Comparison of ENCODE assay signal across 1 cellular context in the genomic region with DNA sequence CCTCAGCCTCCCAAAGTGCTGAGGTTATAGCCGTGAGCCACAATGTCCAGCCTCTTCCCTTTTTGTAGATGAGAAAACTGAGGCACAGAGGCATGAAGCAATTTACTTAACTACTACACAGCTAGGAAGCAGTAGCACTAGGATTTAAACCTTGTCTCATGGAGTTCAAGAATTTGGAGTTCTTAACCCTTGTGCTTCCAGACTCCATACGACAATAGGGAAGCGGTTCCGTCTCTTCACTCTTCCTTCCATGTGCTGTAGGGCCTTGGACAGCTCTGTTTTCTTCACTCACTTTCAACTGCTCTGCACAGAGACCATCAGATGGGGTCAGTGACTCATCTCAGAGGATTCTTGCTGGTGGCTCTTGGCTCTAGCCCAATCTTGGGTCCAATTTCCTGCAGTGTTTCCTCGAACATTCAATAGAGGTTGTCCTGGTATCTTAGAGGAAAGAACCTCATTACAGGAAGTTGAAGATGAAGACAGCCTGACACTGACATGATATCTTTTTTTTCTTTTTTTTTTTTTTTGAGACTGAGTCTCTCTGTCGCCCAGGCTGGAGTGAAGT.
TF ChIP-seq lines count a peak whose summit lies in the region.

No MANE protein-coding gene starts in this region.

TF ChIP-seq in H1, 55 proteins besides CTCF, POLR2A, EP300 and RAD21:
- no peak for TF ChIP-seq JUND (IDR thresholded peaks at IDR 0.05; ENCODE audit: low read length)
- TF ChIP-seq TCF12 (IDR thresholded peaks at IDR 0.05; ENCODE audit: low read depth, low read length), result no peak
- TF ChIP-seq KDM4A (IDR thresholded peaks at IDR 0.05; ENCODE audit: low read depth, low read length, severe bottlenecking), result no peak
- TF ChIP-seq NANOG (IDR thresholded peaks at IDR 0.05; ENCODE audit: insufficient read depth, low read depth, low read length, poor library complexity, severe bottlenecking), result no peak
- no peak for TF ChIP-seq SP4 (IDR thresholded peaks at IDR 0.05; ENCODE audit: low read length)
- no peak for TF ChIP-seq ZNF274 (IDR thresholded peaks at IDR 0.05; ENCODE audit: borderline replicate concordance, extremely low read depth, low read length)
- no peak for TF ChIP-seq NRF1 (IDR thresholded peaks at IDR 0.05; ENCODE audit: low read depth, low read length)
- no peak for TF ChIP-seq CREB1 (IDR thresholded peaks at IDR 0.05)
- no peak for TF ChIP-seq TEAD4 (IDR thresholded peaks at IDR 0.05; ENCODE audit: low read depth, low read length)
- TF ChIP-seq TBP (IDR thresholded peaks at IDR 0.05; ENCODE audit: low read depth, low read length), result no peak
- no peak for TF ChIP-seq GTF2F1 (IDR thresholded peaks at IDR 0.05; ENCODE audit: borderline replicate concordance, low read depth, low read length)
- TF ChIP-seq CHD1 (IDR thresholded peaks at IDR 0.05; ENCODE audit: low read depth, low read length), result no peak
- TF ChIP-seq RNF2 (IDR thresholded peaks at IDR 0.05; ENCODE audit: borderline replicate concordance, low read depth, low read length, missing control alignments, poor library complexity, severe bottlenecking), result no peak
- TF ChIP-seq, protein P1, sequence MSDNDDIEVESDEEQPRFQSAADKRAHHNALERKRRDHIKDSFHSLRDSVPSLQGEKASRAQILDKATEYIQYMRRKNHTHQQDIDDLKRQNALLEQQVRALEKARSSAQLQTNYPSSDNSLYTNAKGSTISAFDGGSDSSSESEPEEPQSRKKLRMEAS (IDR thresholded peaks at IDR 0.05), result no peak
- TF ChIP-seq CHD2 (IDR thresholded peaks at IDR 0.05; ENCODE audit: low read length), result no peak
- TF ChIP-seq, protein P2, sequence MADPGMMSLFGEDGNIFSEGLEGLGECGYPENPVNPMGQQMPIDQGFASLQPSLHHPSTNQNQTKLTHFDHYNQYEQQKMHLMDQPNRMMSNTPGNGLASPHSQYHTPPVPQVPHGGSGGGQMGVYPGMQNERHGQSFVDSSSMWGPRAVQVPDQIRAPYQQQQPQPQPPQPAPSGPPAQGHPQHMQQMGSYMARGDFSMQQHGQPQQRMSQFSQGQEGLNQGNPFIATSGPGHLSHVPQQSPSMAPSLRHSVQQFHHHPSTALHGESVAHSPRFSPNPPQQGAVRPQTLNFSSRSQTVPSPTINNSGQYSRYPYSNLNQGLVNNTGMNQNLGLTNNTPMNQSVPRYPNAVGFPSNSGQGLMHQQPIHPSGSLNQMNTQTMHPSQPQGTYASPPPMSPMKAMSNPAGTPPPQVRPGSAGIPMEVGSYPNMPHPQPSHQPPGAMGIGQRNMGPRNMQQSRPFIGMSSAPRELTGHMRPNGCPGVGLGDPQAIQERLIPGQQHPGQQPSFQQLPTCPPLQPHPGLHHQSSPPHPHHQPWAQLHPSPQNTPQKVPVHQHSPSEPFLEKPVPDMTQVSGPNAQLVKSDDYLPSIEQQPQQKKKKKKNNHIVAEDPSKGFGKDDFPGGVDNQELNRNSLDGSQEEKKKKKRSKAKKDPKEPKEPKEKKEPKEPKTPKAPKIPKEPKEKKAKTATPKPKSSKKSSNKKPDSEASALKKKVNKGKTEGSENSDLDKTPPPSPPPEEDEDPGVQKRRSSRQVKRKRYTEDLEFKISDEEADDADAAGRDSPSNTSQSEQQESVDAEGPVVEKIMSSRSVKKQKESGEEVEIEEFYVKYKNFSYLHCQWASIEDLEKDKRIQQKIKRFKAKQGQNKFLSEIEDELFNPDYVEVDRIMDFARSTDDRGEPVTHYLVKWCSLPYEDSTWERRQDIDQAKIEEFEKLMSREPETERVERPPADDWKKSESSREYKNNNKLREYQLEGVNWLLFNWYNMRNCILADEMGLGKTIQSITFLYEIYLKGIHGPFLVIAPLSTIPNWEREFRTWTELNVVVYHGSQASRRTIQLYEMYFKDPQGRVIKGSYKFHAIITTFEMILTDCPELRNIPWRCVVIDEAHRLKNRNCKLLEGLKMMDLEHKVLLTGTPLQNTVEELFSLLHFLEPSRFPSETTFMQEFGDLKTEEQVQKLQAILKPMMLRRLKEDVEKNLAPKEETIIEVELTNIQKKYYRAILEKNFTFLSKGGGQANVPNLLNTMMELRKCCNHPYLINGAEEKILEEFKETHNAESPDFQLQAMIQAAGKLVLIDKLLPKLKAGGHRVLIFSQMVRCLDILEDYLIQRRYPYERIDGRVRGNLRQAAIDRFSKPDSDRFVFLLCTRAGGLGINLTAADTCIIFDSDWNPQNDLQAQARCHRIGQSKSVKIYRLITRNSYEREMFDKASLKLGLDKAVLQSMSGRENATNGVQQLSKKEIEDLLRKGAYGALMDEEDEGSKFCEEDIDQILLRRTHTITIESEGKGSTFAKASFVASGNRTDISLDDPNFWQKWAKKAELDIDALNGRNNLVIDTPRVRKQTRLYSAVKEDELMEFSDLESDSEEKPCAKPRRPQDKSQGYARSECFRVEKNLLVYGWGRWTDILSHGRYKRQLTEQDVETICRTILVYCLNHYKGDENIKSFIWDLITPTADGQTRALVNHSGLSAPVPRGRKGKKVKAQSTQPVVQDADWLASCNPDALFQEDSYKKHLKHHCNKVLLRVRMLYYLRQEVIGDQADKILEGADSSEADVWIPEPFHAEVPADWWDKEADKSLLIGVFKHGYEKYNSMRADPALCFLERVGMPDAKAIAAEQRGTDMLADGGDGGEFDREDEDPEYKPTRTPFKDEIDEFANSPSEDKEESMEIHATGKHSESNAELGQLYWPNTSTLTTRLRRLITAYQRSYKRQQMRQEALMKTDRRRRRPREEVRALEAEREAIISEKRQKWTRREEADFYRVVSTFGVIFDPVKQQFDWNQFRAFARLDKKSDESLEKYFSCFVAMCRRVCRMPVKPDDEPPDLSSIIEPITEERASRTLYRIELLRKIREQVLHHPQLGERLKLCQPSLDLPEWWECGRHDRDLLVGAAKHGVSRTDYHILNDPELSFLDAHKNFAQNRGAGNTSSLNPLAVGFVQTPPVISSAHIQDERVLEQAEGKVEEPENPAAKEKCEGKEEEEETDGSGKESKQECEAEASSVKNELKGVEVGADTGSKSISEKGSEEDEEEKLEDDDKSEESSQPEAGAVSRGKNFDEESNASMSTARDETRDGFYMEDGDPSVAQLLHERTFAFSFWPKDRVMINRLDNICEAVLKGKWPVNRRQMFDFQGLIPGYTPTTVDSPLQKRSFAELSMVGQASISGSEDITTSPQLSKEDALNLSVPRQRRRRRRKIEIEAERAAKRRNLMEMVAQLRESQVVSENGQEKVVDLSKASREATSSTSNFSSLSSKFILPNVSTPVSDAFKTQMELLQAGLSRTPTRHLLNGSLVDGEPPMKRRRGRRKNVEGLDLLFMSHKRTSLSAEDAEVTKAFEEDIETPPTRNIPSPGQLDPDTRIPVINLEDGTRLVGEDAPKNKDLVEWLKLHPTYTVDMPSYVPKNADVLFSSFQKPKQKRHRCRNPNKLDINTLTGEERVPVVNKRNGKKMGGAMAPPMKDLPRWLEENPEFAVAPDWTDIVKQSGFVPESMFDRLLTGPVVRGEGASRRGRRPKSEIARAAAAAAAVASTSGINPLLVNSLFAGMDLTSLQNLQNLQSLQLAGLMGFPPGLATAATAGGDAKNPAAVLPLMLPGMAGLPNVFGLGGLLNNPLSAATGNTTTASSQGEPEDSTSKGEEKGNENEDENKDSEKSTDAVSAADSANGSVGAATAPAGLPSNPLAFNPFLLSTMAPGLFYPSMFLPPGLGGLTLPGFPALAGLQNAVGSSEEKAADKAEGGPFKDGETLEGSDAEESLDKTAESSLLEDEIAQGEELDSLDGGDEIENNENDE (IDR thresholded peaks at IDR 0.05; ENCODE audit: insufficient replicate concordance, low read length), result no peak
- TF ChIP-seq KDM5A (IDR thresholded peaks at IDR 0.05; ENCODE audit: low read length), result no peak
- TF ChIP-seq CTBP2 (IDR thresholded peaks at IDR 0.05; ENCODE audit: borderline replicate concordance, insufficient read depth, insufficient read length, low read length), result no peak
- no peak for TF ChIP-seq BACH1 (IDR thresholded peaks at IDR 0.05; ENCODE audit: low read length)
- no peak for TF ChIP-seq SUZ12 (IDR thresholded peaks at IDR 0.05; ENCODE audit: low read length)
